Comparison of ENCODE assay signal across 8 cellular contexts in the genomic region with DNA sequence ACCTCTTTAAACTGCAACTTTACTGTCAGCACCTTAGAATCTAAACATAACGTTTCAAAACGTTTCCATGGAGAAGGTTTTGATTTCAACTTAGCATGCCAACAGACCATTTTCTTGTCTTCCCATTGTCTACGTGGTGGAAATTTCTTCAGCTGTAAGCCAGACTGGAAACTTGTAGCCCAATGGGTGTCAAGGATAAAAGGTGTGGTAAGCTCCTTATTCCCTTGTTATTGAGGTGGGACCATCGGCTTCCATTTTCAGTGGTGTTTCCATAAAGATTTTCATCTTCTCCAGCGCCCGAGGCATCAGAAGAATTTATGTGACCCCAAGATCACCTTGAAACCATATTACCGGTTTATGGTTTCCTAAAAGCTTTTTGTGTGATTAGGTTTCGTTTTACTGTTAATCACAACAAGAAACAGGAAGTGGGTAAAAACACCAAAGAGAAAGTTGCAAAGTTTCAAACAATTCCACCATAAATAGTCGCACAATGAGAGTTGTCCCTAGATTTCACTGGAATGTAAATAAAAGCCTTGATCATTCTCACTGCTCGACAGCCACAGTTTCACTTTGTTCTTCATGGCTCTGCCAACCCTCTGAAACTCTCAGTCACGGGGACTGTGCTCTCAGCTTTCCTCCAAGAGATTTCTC.
DNase-seq lines count a peak whose midpoint lies in the region; ATAC-seq lines count a peak whose summit lies in the region.

No MANE protein-coding gene starts in this region.

- peak overlapping the region; percentile 75 for H3K27ac Mint-ChIP-seq in activated CD4-positive, alpha-beta memory T cell treated with anti-CD3 and anti-CD28 coated beads, Interleukin-2, amount 10 ng/mL, durations not matched to agents 7 days and 5 days

- peak; percentile 72 for ATAC-seq in GM21447 (IDR thresholded peaks at IDR 0.05; ENCODE audit: unreplicated experiment)

- CTCF ChIA-PET in activated CD4-positive, alpha-beta memory T cell treated with anti-CD3 and anti-CD28 coated beads, Interleukin-2, amount 10 ng/mL, durations not matched to agents 7 days and 5 days (lab: Charles Lee) = interaction anchor here (1.0 to 3.4 kb wide), 8 partner anchors 10 to 1998 kb away, joined by 3 to 28 read pairs (median 4); a partner anchor contains a TSS

- DNase-seq in GM03348 (ENCODE audit: low spot score) = peak; percentile 22
- DNase-seq in HS-5 (ENCODE audit: low read depth) = peak; percentile 24
- peak; percentile 23 for DNase-seq in activated CD4-positive, alpha-beta memory T cell treated with anti-CD3 and anti-CD28 coated beads, Interleukin-2, amount 10 ng/mL, durations not matched to agents 7 days and 5 days
- DNase-seq in glomerular endothelial cell (ENCODE audit: extremely low read depth, low read depth, low spot score) = peak; percentile 63
- DNase-seq in skeletal muscle cell (ENCODE audit: low read depth) = no peak
- no peak for DNase-seq in NCI-H69 (lab: John Stamatoyannopoulos, UW)
- DNase-seq in GDM1 (lab: John Stamatoyannopoulos, UW) = no peak

- H3K4me3 Mint-ChIP-seq in activated CD4-positive, alpha-beta memory T cell treated with anti-CD3 and anti-CD28 coated beads, Interleukin-2, amount 10 ng/mL, durations not matched to agents 7 days and 5 days = peak overlapping the region; percentile 73

- H3K4me3 ChIP-seq in skeletal muscle cell (ENCODE audit: low read depth, low read length) = peak overlapping the region; percentile 37

- H3K27me3 Mint-ChIP-seq in activated CD4-positive, alpha-beta memory T cell treated with anti-CD3 and anti-CD28 coated beads, Interleukin-2, amount 10 ng/mL, durations not matched to agents 7 days and 5 days = peaks cover 25% of the 10 kb centered on the region

- no peaks in the 10 kb centered on the region for H3K9me3 Mint-ChIP-seq in activated CD4-positive, alpha-beta memory T cell treated with anti-CD3 and anti-CD28 coated beads, Interleukin-2, amount 10 ng/mL, durations not matched to agents 7 days and 5 days

- peaks cover 5% of the 10 kb centered on the region for H3K36me3 Mint-ChIP-seq in activated CD4-positive, alpha-beta memory T cell treated with anti-CD3 and anti-CD28 coated beads, Interleukin-2, amount 10 ng/mL, durations not matched to agents 7 days and 5 days (ENCODE audit: low read depth)

- peaks cover 20% of the 10 kb centered on the region for H3K4me1 Mint-ChIP-seq in activated CD4-positive, alpha-beta memory T cell treated with anti-CD3 and anti-CD28 coated beads, Interleukin-2, amount 10 ng/mL, durations not matched to agents 7 days and 5 days

- POLR2A ChIA-PET in activated CD4-positive, alpha-beta memory T cell treated with anti-CD3 and anti-CD28 coated beads, Interleukin-2, amount 10 ng/mL, durations not matched to agents 7 days and 5 days (lab: Charles Lee) = interaction anchor here (1.2 to 4.3 kb wide), 2 partner anchors 63 to 373 kb away, joined by 4 to 50 read pairs; a partner anchor contains a TSS

Comparison
In these comparisons a context has a peak if more than half of its experiments do, and no peak if none do; other contexts are left out.
1. DNase-seq: peak in GM03348 (single experiment), HS-5 (single experiment), activated CD4-positive, alpha-beta memory T cell treated with anti-CD3 and anti-CD28 coated beads, Interleukin-2, amount 10 ng/mL, durations not matched to agents 7 days and 5 days (single experiment) and glomerular endothelial cell (single experiment); none in skeletal muscle cell (single experiment), NCI-H69 (single experiment) and GDM1 (single experiment).